In the genomic region with DNA sequence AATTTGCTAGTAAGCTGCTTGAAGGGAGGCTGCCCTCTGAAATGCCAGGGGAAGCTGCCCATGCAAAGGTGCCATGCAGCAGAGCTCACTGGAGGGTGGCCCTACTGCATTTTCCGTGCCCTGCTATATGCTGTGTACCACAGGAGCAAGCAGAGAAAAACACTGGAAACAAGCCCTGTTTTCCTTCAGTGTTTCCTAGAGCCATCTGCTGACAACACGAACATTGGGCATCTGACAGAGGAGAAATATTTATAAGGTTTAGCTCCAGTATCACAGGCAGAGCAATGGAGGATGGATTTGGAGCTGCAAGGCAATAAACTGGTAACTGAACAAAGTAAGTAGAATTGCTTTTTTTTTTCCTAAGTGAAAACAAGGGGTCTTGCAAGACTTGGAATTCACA, we compare ENCODE assay signal across 26 cellular contexts.
"Had no signal": no experiment of that assay in that cellular context is flagged by ENCODE, and none has a peak within 500 bp of the region (broad histone marks: within the 10 kb centered on the region; RNA-seq: fewer than 3 reads in every experiment).

No MANE protein-coding gene starts in this region.

- H3K27me3 Mint-ChIP-seq: activated CD8-positive, alpha-beta memory T cell treated with anti-CD3 and anti-CD28 coated beads, Interleukin-2, amount 10 ng/mL, durations not matched to agents 7 days and 5 days; type B pancreatic cell had no signal

- H3K36me3 ChIP-seq: esophagus muscularis mucosa, neural progenitor cell, right atrium auricular region, uterus had no signal

- H3K4me1 Mint-ChIP-seq: activated CD4-positive, alpha-beta T cell treated with anti-CD3 and anti-CD28 coated beads for 36 hours; activated CD8-positive, alpha-beta memory T cell treated with anti-CD3 and anti-CD28 coated beads, Interleukin-2, amount 10 ng/mL, durations not matched to agents 7 days and 5 days; central memory CD8-positive, alpha-beta T cell; endodermal cell; naive thymus-derived CD4-positive, alpha-beta T cell had no signal

- H3K27ac ChIP-seq: esophagus muscularis mucosa, neural progenitor cell, parathyroid adenoma, right atrium auricular region, uterus had no signal

- H3K36me3 Mint-ChIP-seq: activated CD8-positive, alpha-beta memory T cell treated with anti-CD3 and anti-CD28 coated beads, Interleukin-2, amount 10 ng/mL, durations not matched to agents 7 days and 5 days; naive thymus-derived CD4-positive, alpha-beta T cell; neural progenitor cell had no signal

- H3K9me3 ChIP-seq: esophagus muscularis mucosa, right atrium auricular region, uterus had no signal

- H3K4me3 ChIP-seq: esophagus muscularis mucosa, neural progenitor cell, right atrium auricular region, uterus had no signal

- H3K4me1 ChIP-seq: esophagus muscularis mucosa, neural progenitor cell, parathyroid adenoma, right atrium auricular region, uterus had no signal

- H2AFZ ChIP-seq: neural progenitor cell, parathyroid adenoma had no signal

- H3K27me3 ChIP-seq: esophagus muscularis mucosa, neural progenitor cell, right atrium auricular region, uterus had no signal

- DNase-seq: activated CD4-positive, alpha-beta T cell treated with anti-CD3 and anti-CD28 coated beads for 36 hours; activated CD4-positive, CD25-positive, alpha-beta regulatory T cell; activated CD8-positive, alpha-beta memory T cell treated with anti-CD3 and anti-CD28 coated beads, Interleukin-2, amount 10 ng/mL, durations not matched to agents 7 days and 5 days; activated CD8-positive, alpha-beta T cell treated with anti-CD3 and anti-CD28 coated beads, Interleukin-2, amount 10 ng/mL, durations not matched to agents 7 days and 5 days; activated naive CD4-positive, alpha-beta T cell treated with Interleukin-2 at 50 U/mL for 16 hours; activated T-cell treated with anti-CD3 and anti-CD28 coated beads, Interleukin-2, amount 50 U/mL, for 72 hours; cortex of kidney; endodermal cell; glutamatergic neuron; left cardiac atrium; left ventricle myocardium superior; naive thymus-derived CD4-positive, alpha-beta T cell; occipital lobe; stimulated activated CD4-positive, alpha-beta T cell treated with anti-CD3 and anti-CD28 coated beads, Interleukin-12 subunit alpha, Interleukin-12 subunit beta, amount 100 ng/mL, for 4 hours; stimulated activated CD4-positive, alpha-beta T cell treated with anti-CD3 and anti-CD28 coated beads, Interleukin-4, amount 100 ng/mL, for 1 hour; T-helper 1 cell; uterus had no signal

- ATAC-seq: activated CD4-positive, alpha-beta T cell treated with anti-CD3 and anti-CD28 coated beads for 36 hours; activated CD8-positive, alpha-beta memory T cell treated with anti-CD3 and anti-CD28 coated beads, Interleukin-2, amount 10 ng/mL, durations not matched to agents 7 days and 5 days; activated CD8-positive, alpha-beta T cell treated with anti-CD3 and anti-CD28 coated beads, Interleukin-2, amount 10 ng/mL, durations not matched to agents 7 days and 5 days; activated T-cell treated with anti-CD3 and anti-CD28 coated beads, Interleukin-2, amount 50 U/mL, for 72 hours; left cardiac atrium; left ventricle myocardium superior; naive thymus-derived CD4-positive, alpha-beta T cell had no signal

- H3K9ac ChIP-seq: neural progenitor cell, parathyroid adenoma had no signal

- H3K4me2 ChIP-seq: neural progenitor cell had no signal

- H3K9me3 Mint-ChIP-seq: central memory CD8-positive, alpha-beta T cell; neural progenitor cell; T-helper 2 cell treated with Interferon-gamma antibody and Interleukin-4, amounts not matched to agents 5 μg/mL and 100 μg/mL, for 36 hours; type B pancreatic cell had no signal

- H3K4me3 Mint-ChIP-seq: activated CD4-positive, alpha-beta T cell treated with anti-CD3 and anti-CD28 coated beads for 36 hours; activated CD8-positive, alpha-beta memory T cell treated with anti-CD3 and anti-CD28 coated beads, Interleukin-2, amount 10 ng/mL, durations not matched to agents 7 days and 5 days; activated CD8-positive, alpha-beta T cell treated with anti-CD3 and anti-CD28 coated beads, Interleukin-2, amount 10 ng/mL, durations not matched to agents 7 days and 5 days; activated naive CD8-positive, alpha-beta T cell; activated T-cell treated with anti-CD3 and anti-CD28 coated beads, Interleukin-2, amount 50 U/mL, for 72 hours; central memory CD8-positive, alpha-beta T cell; endodermal cell; naive thymus-derived CD4-positive, alpha-beta T cell; neural progenitor cell; stimulated activated naive CD8-positive, alpha-beta T cell treated with anti-CD3 and anti-CD28 coated beads, Interleukin-15, Interleukin-2, amounts not matched to agents 100 ng/mL and 50 ng/mL, for 24 hours; T-helper 2 cell treated with Interferon-gamma antibody and Interleukin-4, amounts not matched to agents 5 μg/mL and 100 μg/mL, for 36 hours; type B pancreatic cell had no signal
